In the genomic region with DNA sequence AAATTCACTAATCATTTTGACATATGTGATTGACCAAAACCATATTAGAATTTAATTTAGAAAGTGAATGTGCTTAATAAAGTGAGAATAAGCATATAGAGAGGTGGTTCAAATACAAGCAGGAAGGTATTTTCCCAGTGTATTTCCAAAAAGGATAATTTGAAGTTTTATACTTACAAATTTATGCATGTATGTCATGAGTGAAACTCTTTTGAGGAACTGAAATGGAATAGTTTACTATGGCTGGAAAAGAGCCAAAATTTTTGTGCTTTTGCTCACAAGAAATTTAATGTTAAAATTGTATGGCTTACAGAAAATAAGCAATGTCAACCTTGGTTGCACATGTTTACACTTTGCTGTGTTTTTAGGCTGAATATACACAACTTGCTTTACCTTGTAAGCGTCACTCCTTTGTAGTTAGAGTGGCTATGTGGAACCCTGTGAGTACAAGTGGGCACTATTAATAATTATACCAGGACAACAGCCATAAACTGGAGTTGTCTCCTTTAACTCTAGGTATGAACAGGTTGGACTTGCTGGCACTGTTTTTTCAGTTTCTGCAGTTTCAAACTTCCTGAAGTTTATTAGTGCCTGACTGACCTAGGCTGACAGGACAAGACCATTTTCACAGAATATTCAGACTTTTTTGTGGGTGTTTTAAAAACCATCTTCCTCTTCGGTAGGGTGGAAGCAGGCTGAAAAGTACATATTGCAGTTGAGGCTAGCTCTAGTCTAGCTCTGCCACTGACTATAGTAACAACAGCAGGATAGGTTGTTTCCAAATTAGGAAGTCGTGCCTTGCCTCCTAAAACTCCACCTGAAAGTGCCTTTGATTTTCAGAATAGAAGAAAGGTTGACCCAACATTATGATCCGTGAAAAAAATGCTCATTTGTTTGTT, we compare ENCODE assay signal across 12 cellular contexts. TPM values are rescaled to one million over a fixed set of nuclear protein-coding genes. Genes with fewer than 3 reads are reported as not detected.
DNase-seq lines count a peak whose midpoint lies in the region; ATAC-seq, FAIRE-seq and TF ChIP-seq lines count a peak whose summit lies in the region.
"Had no signal": no experiment of that assay in that cellular context is flagged by ENCODE, and none has a peak within 500 bp of the region (broad histone marks: within the 10 kb centered on the region; RNA-seq: fewer than 3 reads in every experiment).

No MANE protein-coding gene starts in this region.

- CTCF ChIA-PET in CD4-positive, alpha-beta memory T cell (lab: Charles Lee; ENCODE audit: partially characterized antibody) = no interaction called here
- CTCF ChIA-PET in activated naive CD4-positive, alpha-beta T cell treated with anti-CD3 and anti-CD28 coated beads for 36 hours (lab: Charles Lee) = no interaction called here

- H3K4me3 ChIP-seq in small intestine (ENCODE audit: low read depth in 1 of 2, low read length in 2 of 2) = peak overlapping the region in 1 of 2 donors; percentile 3
- peak overlapping the region in 1 of 2 donors; percentile 6 for H3K4me3 ChIP-seq in CD4-positive, alpha-beta memory T cell (ENCODE audit: low read length in 2 of 2)
- H3K4me3 ChIP-seq: lung had no signal

- H3K36me3 ChIP-seq in small intestine (ENCODE audit: control insufficient read depth in 2 of 2, insufficient read depth in 2 of 2, low read length in 2 of 2) = no peaks in the 10 kb centered on the region
- H3K36me3 ChIP-seq in CD4-positive, alpha-beta memory T cell (ENCODE audit: insufficient read depth, low read length) = no peaks in the 10 kb centered on the region

- WGBS in small intestine, 3 donors = 7 to 28% (median 15%) methylated on average over 4 of the region's 4 CpGs

- peaks cover 11% of the 10 kb centered on the region for H3K36me3 Mint-ChIP-seq in T-helper 1 cell treated with Interleukin-12 subunit alpha and Interleukin-12 subunit beta and Interleukin-4 antibody, amounts not matched to agents 30 μg/mL and 1 μg/mL, for 36 hours (ENCODE audit: low read depth)
- peaks cover 7% of the 10 kb centered on the region for H3K36me3 Mint-ChIP-seq in brain
- H3K36me3 Mint-ChIP-seq in CD4-positive, alpha-beta memory T cell = peaks cover 0 to 3% of the 10 kb centered on the region in 2 donors
- no peaks in the 10 kb centered on the region for H3K36me3 Mint-ChIP-seq in activated naive CD4-positive, alpha-beta T cell treated with anti-CD3 and anti-CD28 coated beads for 36 hours (ENCODE audit: low read depth)

- ATAC-seq in HG03159 (IDR thresholded peaks at IDR 0.05; ENCODE audit: unreplicated experiment) = peak; percentile 45

- DNase-seq in T-helper 1 cell (no peak), small intestine (peak; percentile 77), urothelium cell line (ENCODE audit: low spot score) (no peak)
- no peak for DNase-seq in CD4-positive, alpha-beta memory T cell
- DNase-seq in activated naive CD4-positive, alpha-beta T cell treated with anti-CD3 and anti-CD28 coated beads for 36 hours = no peak
- DNase-seq: AML-193, anterior cingulate cortex had no signal

- peaks cover 36% of the 10 kb centered on the region for H3K27me3 Mint-ChIP-seq in T-helper 1 cell treated with Interleukin-12 subunit alpha and Interleukin-12 subunit beta and Interleukin-4 antibody, amounts not matched to agents 30 μg/mL and 1 μg/mL, for 36 hours (ENCODE audit: low read depth)
- no peaks in the 10 kb centered on the region for H3K27me3 Mint-ChIP-seq in brain
- peaks cover 6 to 20% of the 10 kb centered on the region in 2 donors for H3K27me3 Mint-ChIP-seq in CD4-positive, alpha-beta memory T cell
- H3K27me3 Mint-ChIP-seq in activated naive CD4-positive, alpha-beta T cell treated with anti-CD3 and anti-CD28 coated beads for 36 hours (ENCODE audit: low read depth) = peaks cover 63% of the 10 kb centered on the region

- H3K27ac Mint-ChIP-seq in T-helper 1 cell treated with Interleukin-12 subunit alpha and Interleukin-12 subunit beta and Interleukin-4 antibody, amounts not matched to agents 30 μg/mL and 1 μg/mL, for 36 hours = peak overlapping the region; percentile 64
- H3K27ac Mint-ChIP-seq in brain = peak overlapping the region in 4 of 5 experiments; percentile 37 to 87 (median 76)
- H3K27ac Mint-ChIP-seq in CD4-positive, alpha-beta memory T cell = peak overlapping the region in 2 of 7 donors; percentile 1 to 4
- no peak overlapping the region for H3K27ac Mint-ChIP-seq in activated naive CD4-positive, alpha-beta T cell treated with anti-CD3 and anti-CD28 coated beads for 36 hours

- POLR2A ChIA-PET in CD4-positive, alpha-beta memory T cell (lab: Charles Lee; ENCODE audit: partially characterized antibody) = no interaction called here

- FAIRE-seq in small intestine (lab: Jason Lieb, UNC) (no peak), urothelium cell line (lab: Jason Lieb, UNC) (no peak)

- no peaks in the 10 kb centered on the region for H3K9me3 Mint-ChIP-seq in T-helper 1 cell treated with Interleukin-12 subunit alpha and Interleukin-12 subunit beta and Interleukin-4 antibody, amounts not matched to agents 30 μg/mL and 1 μg/mL, for 36 hours
- no peaks in the 10 kb centered on the region for H3K9me3 Mint-ChIP-seq in brain
- H3K9me3 Mint-ChIP-seq in CD4-positive, alpha-beta memory T cell = no peaks in the 10 kb centered on the region
- H3K9me3 Mint-ChIP-seq in activated naive CD4-positive, alpha-beta T cell treated with anti-CD3 and anti-CD28 coated beads for 36 hours = no peaks in the 10 kb centered on the region

- peak overlapping the region in 1 of 2 donors; percentile 33 for H3K27ac ChIP-seq in small intestine (ENCODE audit: low read depth in 1 of 2, low read length in 1 of 2)
- H3K27ac ChIP-seq in CD4-positive, alpha-beta memory T cell (ENCODE audit: low read depth, low read length) = no peak overlapping the region
- H3K27ac ChIP-seq: RWPE1 had no signal

- peak overlapping the region; percentile 68 for H3K4me3 Mint-ChIP-seq in T-helper 1 cell treated with Interleukin-12 subunit alpha and Interleukin-12 subunit beta and Interleukin-4 antibody, amounts not matched to agents 30 μg/mL and 1 μg/mL, for 36 hours
- peak overlapping the region; percentile 13 to 92 (median 72) for H3K4me3 Mint-ChIP-seq in brain
- peak overlapping the region in 4 of 8 donors; percentile 2 to 47 (median 21) for H3K4me3 Mint-ChIP-seq in CD4-positive, alpha-beta memory T cell
- no peak overlapping the region for H3K4me3 Mint-ChIP-seq in activated naive CD4-positive, alpha-beta T cell treated with anti-CD3 and anti-CD28 coated beads for 36 hours

- peaks cover 53% of the 10 kb centered on the region for H3K4me1 Mint-ChIP-seq in T-helper 1 cell treated with Interleukin-12 subunit alpha and Interleukin-12 subunit beta and Interleukin-4 antibody, amounts not matched to agents 30 μg/mL and 1 μg/mL, for 36 hours (ENCODE audit: low read depth)
- peaks cover 92% of the 10 kb centered on the region for H3K4me1 Mint-ChIP-seq in brain
- H3K4me1 Mint-ChIP-seq in CD4-positive, alpha-beta memory T cell = peaks cover 14 to 22% (median 17%) of the 10 kb centered on the region in 4 donors
- peaks cover 18% of the 10 kb centered on the region for H3K4me1 Mint-ChIP-seq in activated naive CD4-positive, alpha-beta T cell treated with anti-CD3 and anti-CD28 coated beads for 36 hours (ENCODE audit: low read depth)

- intact Hi-C loops in CD4-positive, alpha-beta memory T cell (cut with micrococcal nuclease) = no loop called here
- intact Hi-C loops in activated naive CD4-positive, alpha-beta T cell treated with anti-CD3 and anti-CD28 coated beads for 36 hours (cut with micrococcal nuclease) = no loop called here

- peaks cover 0 to 2% of the 10 kb centered on the region in 2 donors for H3K27me3 ChIP-seq in small intestine (ENCODE audit: control insufficient read depth in 2 of 2, insufficient read depth in 2 of 2, low read length in 2 of 2)
- H3K27me3 ChIP-seq in CD4-positive, alpha-beta memory T cell (ENCODE audit: insufficient read depth, low read length) = no peaks in the 10 kb centered on the region

- H3K4me1 ChIP-seq in small intestine (ENCODE audit: control insufficient read depth in 2 of 2, insufficient read depth in 1 of 2, low read depth in 1 of 2, low read length in 1 of 2) = no peaks in the 10 kb centered on the region
- peaks cover 18% of the 10 kb centered on the region for H3K4me1 ChIP-seq in CD4-positive, alpha-beta memory T cell (ENCODE audit: insufficient read depth, low read length)

- no peak for TF ChIP-seq CTCF in brain (conservative IDR thresholded peaks at IDR 0.05)

- H3K9me3 ChIP-seq in small intestine (ENCODE audit: control insufficient read depth, low read depth) = no peaks in the 10 kb centered on the region
- H3K9me3 ChIP-seq in CD4-positive, alpha-beta memory T cell (ENCODE audit: control insufficient read depth in 1 of 2, low read length in 2 of 2) = no peaks in the 10 kb centered on the region

RNA-seq across cellular contexts. Expression of a gene that starts 6.0 kb away (rescaled TPM):
- polyA plus RNA-seq in brain (ENCODE audit: insufficient read depth, low read depth, low replicate concordance) = 50.8 TPM
- polyA plus RNA-seq in small intestine = 10 to 100 TPM; 46.0 to 74.5 (median 61.3) TPM
- 10 to 100 TPM; 20.7 to 24.3 TPM for total RNA-seq in CD4-positive, alpha-beta memory T cell
- 1 to 10 TPM; 1.4 to 9.9 TPM for polyA plus RNA-seq in CD4-positive, alpha-beta memory T cell
- 10 to 100 TPM; 12.5 to 13.9 TPM for total RNA-seq in activated naive CD4-positive, alpha-beta T cell treated with anti-CD3 and anti-CD28 coated beads for 36 hours
